1 cellular context compared by ENCODE assay signal in the genomic region with DNA sequence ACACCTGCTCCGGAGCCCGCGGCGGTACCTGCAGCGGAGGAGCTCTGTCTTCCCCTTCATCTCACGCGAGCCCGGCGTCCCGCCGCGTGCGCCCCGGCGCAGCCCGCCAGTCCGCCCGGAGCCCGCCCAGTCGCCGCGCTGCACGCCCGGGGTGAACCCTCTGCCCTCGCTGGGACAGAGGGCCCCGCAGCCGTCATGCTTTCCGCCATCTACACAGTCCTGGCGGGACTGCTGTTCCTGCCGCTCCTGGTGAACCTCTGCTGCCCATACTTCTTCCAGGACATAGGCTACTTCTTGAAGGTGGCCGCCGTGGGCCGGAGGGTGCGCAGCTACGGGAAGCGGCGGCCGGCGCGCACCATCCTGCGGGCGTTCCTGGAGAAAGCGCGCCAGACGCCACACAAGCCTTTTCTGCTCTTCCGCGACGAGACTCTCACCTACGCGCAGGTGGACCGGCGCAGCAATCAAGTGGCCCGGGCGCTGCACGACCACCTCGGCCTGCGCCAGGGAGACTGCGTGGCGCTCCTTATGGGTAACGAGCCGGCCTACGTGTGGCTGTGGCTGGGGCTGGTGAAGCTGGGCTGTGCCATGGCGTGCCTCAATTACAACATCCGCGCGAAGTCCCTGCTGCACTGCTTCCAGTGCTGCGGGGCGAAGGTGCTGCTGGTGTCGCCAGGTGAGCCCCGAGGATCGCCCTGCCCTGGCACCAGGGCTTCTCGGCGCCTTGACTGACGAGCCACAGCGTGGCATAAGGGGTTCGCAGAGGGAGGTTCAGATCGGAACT.
TF ChIP-seq lines count a peak whose summit lies in the region.

No MANE protein-coding gene starts in this region.

TF ChIP-seq in WTC11, 78 proteins besides CTCF, POLR2A, EP300 and RAD21 (continued from another document):
- TF ChIP-seq STAT6 (CRISPR knock-in tag; conservative IDR thresholded peaks at IDR 0.05; ENCODE audit: low read depth), result no peak
- TF ChIP-seq E2F1 (CRISPR knock-in tag; IDR thresholded peaks at IDR 0.05), result no peak
- TF ChIP-seq RORB (CRISPR knock-in tag; IDR thresholded peaks at IDR 0.05), result no peak
- 0 out of 2 replicates have a peak, but pooled peaks have one; percentile 29 for TF ChIP-seq TEAD1 (CRISPR knock-in tag; IDR thresholded peaks at IDR 0.05)
- TF ChIP-seq ATF3 (CRISPR knock-in tag; conservative IDR thresholded peaks at IDR 0.05), result no peak
- TF ChIP-seq, protein P1, sequence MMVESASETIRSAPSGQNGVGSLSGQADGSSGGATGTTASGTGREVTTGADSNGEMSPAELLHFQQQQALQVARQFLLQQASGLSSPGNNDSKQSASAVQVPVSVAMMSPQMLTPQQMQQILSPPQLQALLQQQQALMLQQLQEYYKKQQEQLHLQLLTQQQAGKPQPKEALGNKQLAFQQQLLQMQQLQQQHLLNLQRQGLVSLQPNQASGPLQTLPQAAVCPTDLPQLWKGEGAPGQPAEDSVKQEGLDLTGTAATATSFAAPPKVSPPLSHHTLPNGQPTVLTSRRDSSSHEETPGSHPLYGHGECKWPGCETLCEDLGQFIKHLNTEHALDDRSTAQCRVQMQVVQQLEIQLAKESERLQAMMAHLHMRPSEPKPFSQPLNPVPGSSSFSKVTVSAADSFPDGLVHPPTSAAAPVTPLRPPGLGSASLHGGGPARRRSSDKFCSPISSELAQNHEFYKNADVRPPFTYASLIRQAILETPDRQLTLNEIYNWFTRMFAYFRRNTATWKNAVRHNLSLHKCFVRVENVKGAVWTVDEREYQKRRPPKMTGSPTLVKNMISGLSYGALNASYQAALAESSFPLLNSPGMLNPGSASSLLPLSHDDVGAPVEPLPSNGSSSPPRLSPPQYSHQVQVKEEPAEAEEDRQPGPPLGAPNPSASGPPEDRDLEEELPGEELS (CRISPR knock-in tag; IDR thresholded peaks at IDR 0.05), result peak; percentile 69; the same call in 1 of the 2 replicates
- TF ChIP-seq ESRRA (CRISPR knock-in tag; IDR thresholded peaks at IDR 0.05; ENCODE audit: borderline replicate concordance), result no peak
- TF ChIP-seq, protein P2, sequence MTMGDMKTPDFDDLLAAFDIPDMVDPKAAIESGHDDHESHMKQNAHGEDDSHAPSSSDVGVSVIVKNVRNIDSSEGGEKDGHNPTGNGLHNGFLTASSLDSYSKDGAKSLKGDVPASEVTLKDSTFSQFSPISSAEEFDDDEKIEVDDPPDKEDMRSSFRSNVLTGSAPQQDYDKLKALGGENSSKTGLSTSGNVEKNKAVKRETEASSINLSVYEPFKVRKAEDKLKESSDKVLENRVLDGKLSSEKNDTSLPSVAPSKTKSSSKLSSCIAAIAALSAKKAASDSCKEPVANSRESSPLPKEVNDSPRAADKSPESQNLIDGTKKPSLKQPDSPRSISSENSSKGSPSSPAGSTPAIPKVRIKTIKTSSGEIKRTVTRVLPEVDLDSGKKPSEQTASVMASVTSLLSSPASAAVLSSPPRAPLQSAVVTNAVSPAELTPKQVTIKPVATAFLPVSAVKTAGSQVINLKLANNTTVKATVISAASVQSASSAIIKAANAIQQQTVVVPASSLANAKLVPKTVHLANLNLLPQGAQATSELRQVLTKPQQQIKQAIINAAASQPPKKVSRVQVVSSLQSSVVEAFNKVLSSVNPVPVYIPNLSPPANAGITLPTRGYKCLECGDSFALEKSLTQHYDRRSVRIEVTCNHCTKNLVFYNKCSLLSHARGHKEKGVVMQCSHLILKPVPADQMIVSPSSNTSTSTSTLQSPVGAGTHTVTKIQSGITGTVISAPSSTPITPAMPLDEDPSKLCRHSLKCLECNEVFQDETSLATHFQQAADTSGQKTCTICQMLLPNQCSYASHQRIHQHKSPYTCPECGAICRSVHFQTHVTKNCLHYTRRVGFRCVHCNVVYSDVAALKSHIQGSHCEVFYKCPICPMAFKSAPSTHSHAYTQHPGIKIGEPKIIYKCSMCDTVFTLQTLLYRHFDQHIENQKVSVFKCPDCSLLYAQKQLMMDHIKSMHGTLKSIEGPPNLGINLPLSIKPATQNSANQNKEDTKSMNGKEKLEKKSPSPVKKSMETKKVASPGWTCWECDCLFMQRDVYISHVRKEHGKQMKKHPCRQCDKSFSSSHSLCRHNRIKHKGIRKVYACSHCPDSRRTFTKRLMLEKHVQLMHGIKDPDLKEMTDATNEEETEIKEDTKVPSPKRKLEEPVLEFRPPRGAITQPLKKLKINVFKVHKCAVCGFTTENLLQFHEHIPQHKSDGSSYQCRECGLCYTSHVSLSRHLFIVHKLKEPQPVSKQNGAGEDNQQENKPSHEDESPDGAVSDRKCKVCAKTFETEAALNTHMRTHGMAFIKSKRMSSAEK (CRISPR knock-in tag; IDR thresholded peaks at IDR 0.05; ENCODE audit: borderline replicate concordance), result no peak
- no peak for TF ChIP-seq OVOL2 (CRISPR knock-in tag; IDR thresholded peaks at IDR 0.05; ENCODE audit: borderline replicate concordance)
- TF ChIP-seq HMGXB4 (CRISPR knock-in tag; IDR thresholded peaks at IDR 0.05), result no peak; the same call in 1 of the 2 replicates
